ENCODE assay signal across 1 cellular context in the genomic region with DNA sequence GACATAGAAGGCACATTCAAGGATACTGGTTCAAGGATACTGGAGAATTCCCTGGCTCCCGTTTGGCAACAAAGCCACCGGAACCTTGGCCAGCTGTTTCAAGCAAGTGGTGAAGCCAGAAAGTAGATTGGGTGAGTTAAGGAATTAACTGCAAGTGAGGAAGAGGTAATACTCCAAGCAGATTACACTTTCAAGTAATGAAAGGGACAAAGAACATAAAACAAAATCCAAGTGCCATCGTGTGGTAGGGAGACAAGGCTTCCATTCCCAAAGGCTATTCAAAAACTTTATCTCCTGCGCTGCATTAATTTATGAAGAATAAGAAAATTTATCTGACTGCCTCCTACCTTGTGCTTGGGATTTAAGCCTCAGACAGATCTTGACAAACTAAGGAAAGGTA.
TF ChIP-seq lines count a peak whose summit lies in the region.

No MANE protein-coding gene starts in this region.

TF ChIP-seq in GM23338, 12 proteins besides CTCF, POLR2A, EP300 and RAD21 (continued from another document):
- TF ChIP-seq, protein P1, sequence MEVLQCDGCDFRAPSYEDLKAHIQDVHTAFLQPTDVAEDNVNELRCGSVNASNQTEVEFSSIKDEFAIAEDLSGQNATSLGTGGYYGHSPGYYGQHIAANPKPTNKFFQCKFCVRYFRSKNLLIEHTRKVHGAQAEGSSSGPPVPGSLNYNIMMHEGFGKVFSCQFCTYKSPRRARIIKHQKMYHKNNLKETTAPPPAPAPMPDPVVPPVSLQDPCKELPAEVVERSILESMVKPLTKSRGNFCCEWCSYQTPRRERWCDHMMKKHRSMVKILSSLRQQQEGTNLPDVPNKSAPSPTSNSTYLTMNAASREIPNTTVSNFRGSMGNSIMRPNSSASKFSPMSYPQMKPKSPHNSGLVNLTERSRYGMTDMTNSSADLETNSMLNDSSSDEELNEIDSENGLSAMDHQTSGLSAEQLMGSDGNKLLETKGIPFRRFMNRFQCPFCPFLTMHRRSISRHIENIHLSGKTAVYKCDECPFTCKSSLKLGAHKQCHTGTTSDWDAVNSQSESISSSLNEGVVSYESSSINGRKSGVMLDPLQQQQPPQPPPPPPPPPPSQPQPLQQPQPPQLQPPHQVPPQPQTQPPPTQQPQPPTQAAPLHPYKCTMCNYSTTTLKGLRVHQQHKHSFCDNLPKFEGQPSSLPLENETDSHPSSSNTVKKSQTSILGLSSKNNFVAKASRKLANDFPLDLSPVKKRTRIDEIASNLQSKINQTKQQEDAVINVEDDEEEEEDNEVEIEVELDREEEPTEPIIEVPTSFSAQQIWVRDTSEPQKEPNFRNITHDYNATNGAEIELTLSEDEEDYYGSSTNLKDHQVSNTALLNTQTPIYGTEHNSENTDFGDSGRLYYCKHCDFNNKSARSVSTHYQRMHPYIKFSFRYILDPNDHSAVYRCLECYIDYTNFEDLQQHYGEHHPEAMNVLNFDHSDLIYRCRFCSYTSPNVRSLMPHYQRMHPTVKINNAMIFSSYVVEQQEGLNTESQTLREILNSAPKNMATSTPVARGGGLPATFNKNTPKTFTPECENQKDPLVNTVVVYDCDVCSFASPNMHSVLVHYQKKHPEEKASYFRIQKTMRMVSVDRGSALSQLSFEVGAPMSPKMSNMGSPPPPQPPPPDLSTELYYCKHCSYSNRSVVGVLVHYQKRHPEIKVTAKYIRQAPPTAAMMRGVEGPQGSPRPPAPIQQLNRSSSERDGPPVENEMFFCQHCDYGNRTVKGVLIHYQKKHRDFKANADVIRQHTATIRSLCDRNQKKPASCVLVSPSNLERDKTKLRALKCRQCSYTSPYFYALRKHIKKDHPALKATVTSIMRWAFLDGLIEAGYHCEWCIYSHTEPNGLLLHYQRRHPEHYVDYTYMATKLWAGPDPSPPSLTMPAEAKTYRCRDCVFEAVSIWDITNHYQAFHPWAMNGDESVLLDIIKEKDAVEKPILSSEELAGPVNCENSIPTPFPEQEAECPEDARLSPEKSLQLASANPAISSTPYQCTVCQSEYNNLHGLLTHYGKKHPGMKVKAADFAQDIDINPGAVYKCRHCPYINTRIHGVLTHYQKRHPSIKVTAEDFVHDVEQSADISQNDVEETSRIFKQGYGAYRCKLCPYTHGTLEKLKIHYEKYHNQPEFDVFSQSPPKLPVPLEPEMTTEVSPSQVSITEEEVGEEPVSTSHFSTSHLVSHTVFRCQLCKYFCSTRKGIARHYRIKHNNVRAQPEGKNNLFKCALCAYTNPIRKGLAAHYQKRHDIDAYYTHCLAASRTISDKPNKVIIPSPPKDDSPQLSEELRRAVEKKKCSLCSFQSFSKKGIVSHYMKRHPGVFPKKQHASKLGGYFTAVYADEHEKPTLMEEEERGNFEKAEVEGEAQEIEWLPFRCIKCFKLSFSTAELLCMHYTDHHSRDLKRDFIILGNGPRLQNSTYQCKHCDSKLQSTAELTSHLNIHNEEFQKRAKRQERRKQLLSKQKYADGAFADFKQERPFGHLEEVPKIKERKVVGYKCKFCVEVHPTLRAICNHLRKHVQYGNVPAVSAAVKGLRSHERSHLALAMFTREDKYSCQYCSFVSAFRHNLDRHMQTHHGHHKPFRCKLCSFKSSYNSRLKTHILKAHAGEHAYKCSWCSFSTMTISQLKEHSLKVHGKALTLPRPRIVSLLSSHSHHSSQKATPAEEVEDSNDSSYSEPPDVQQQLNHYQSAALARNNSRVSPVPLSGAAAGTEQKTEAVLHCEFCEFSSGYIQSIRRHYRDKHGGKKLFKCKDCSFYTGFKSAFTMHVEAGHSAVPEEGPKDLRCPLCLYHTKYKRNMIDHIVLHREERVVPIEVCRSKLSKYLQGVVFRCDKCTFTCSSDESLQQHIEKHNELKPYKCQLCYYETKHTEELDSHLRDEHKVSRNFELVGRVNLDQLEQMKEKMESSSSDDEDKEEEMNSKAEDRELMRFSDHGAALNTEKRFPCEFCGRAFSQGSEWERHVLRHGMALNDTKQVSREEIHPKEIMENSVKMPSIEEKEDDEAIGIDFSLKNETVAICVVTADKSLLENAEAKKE (CRISPR knock-in tag; IDR thresholded peaks at IDR 0.05): no peak
- TF ChIP-seq, protein P2, sequence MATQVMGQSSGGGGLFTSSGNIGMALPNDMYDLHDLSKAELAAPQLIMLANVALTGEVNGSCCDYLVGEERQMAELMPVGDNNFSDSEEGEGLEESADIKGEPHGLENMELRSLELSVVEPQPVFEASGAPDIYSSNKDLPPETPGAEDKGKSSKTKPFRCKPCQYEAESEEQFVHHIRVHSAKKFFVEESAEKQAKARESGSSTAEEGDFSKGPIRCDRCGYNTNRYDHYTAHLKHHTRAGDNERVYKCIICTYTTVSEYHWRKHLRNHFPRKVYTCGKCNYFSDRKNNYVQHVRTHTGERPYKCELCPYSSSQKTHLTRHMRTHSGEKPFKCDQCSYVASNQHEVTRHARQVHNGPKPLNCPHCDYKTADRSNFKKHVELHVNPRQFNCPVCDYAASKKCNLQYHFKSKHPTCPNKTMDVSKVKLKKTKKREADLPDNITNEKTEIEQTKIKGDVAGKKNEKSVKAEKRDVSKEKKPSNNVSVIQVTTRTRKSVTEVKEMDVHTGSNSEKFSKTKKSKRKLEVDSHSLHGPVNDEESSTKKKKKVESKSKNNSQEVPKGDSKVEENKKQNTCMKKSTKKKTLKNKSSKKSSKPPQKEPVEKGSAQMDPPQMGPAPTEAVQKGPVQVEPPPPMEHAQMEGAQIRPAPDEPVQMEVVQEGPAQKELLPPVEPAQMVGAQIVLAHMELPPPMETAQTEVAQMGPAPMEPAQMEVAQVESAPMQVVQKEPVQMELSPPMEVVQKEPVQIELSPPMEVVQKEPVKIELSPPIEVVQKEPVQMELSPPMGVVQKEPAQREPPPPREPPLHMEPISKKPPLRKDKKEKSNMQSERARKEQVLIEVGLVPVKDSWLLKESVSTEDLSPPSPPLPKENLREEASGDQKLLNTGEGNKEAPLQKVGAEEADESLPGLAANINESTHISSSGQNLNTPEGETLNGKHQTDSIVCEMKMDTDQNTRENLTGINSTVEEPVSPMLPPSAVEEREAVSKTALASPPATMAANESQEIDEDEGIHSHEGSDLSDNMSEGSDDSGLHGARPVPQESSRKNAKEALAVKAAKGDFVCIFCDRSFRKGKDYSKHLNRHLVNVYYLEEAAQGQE (IDR thresholded peaks at IDR 0.05; ENCODE audit: unreplicated experiment): no peak
- no peak for TF ChIP-seq ZNF114 (CRISPR knock-in tag; IDR thresholded peaks at IDR 0.05)
- TF ChIP-seq JUNB (IDR thresholded peaks at IDR 0.05; ENCODE audit: unreplicated experiment): no peak
- TF ChIP-seq STAT1 (IDR thresholded peaks at IDR 0.05; ENCODE audit: unreplicated experiment): no peak
- no peak for TF ChIP-seq EZH2 (IDR thresholded peaks at IDR 0.05; ENCODE audit: low read depth, unreplicated experiment)
- no peak for TF ChIP-seq POLR2AphosphoS5 (IDR thresholded peaks at IDR 0.05; ENCODE audit: low read depth)
- no peak for TF ChIP-seq NANOG (IDR thresholded peaks at IDR 0.05; ENCODE audit: borderline replicate concordance)
